18 cellular contexts compared by ENCODE assay signal in genomic region chr2:134727385-134727784, GRCh38. TPM values are rescaled to one million over a fixed set of nuclear protein-coding genes. Genes with fewer than 3 reads are reported as not detected.
A peak's percentile ranks its signal among the peaks of the same experiment; 100 is the strongest.
DNase-seq lines count a peak whose midpoint lies in the region; ATAC-seq, FAIRE-seq and TF ChIP-seq lines count a peak whose summit lies in the region.
"Had no signal": no experiment of that assay in that cellular context is flagged by ENCODE, and none has a peak within 500 bp of the region (broad histone marks: within the 10 kb centered on the region; RNA-seq: fewer than 3 reads in every experiment).

No MANE protein-coding gene starts in this region.

- DNase-seq in A172 (ENCODE audit: low spot score) = peak; percentile 76
- peak; percentile 86 for DNase-seq in RCC 7860 (ENCODE audit: low spot score)
- DNase-seq in mesenchymal stem cell = peak; percentile 40
- DNase-seq in NCI-H2029 treated with DMSO at 0.1 percent for 48 hours (lab: John Stamatoyannopoulos, UW) = no peak
- no peak for DNase-seq in erythroblast (lab: John Stamatoyannopoulos, UW)
- no peak for DNase-seq in DMS79 (lab: John Stamatoyannopoulos, UW)
- DNase-seq: activated CD4-positive, CD25-positive, alpha-beta regulatory T cell treated with anti-CD3 and anti-CD28 coated beads, Interleukin-2, amount 50 U/mL, for 72 hours; kidney; naive thymus-derived CD4-positive, alpha-beta T cell; NCI-H1417 treated with DMSO at 0.1 percent for 48 hours; NCI-H446; right lobe of liver; stomach; T-helper 1 cell had no signal

- H3K79me1 ChIP-seq in mesenchymal stem cell (replicated peaks; ENCODE audit: low read length, poor library complexity, severe bottlenecking) = no peaks in the 10 kb centered on the region

- H3K4me2 ChIP-seq in mesenchymal stem cell (ENCODE audit: low read length, poor library complexity, severe bottlenecking) = peak overlapping the region; percentile 14

- no peak for TF ChIP-seq POLR2A in erythroblast (IDR thresholded peaks at IDR 0.05; ENCODE audit: low read length)

- H3K14ac ChIP-seq in mesenchymal stem cell (ENCODE audit: low read length in 2 of 2) = no peak overlapping the region

- H3K27ac ChIP-seq in mesenchymal stem cell (ENCODE audit: low read length, poor library complexity, severe bottlenecking) = no peak overlapping the region
- H3K27ac ChIP-seq: right lobe of liver, stomach had no signal

- H3K9me3 ChIP-seq in mesenchymal stem cell (ENCODE audit: control insufficient read depth, low read length) = no peaks in the 10 kb centered on the region
- H3K9me3 ChIP-seq: right lobe of liver, stomach had no signal

- H2BK15ac ChIP-seq in mesenchymal stem cell (ENCODE audit: low read depth, poor library complexity, severe bottlenecking) = no peak overlapping the region

- H3K9ac ChIP-seq in mesenchymal stem cell (ENCODE audit: low read length) = no peak overlapping the region

- H3K4me3 ChIP-seq in mesenchymal stem cell (ENCODE audit: insufficient read depth in 1 of 2, low read depth in 1 of 2, low read length in 2 of 2) = no peak overlapping the region
- H3K4me3 ChIP-seq: right lobe of liver, stomach had no signal

- H3K27me3 ChIP-seq in mesenchymal stem cell (ENCODE audit: control insufficient read depth in 1 of 2, insufficient read depth in 1 of 2, low read length in 2 of 2) = peaks cover 0 to 16% of the 10 kb centered on the region in 2 experiments

- FAIRE-seq in RCC 7860 (lab: Jason Lieb, UNC) (peak; percentile 93), endometrium (lab: Jason Lieb, UNC) (peak; percentile 92)
- FAIRE-seq: A204.1, kidney had no signal

- no peak overlapping the region for H3K23ac ChIP-seq in mesenchymal stem cell (ENCODE audit: low read length in 2 of 2)

- no peak overlapping the region for H2BK120ac ChIP-seq in mesenchymal stem cell (ENCODE audit: low read depth, low read length)

- ATAC-seq in GM19351 (IDR thresholded peaks at IDR 0.05; ENCODE audit: unreplicated experiment) = no peak
- ATAC-seq: naive thymus-derived CD4-positive, alpha-beta T cell; Panc1; right lobe of liver had no signal

- no peak overlapping the region for H3K18ac ChIP-seq in mesenchymal stem cell (ENCODE audit: low read depth in 1 of 2, low read length in 2 of 2)

- H3K4me1 ChIP-seq in mesenchymal stem cell (ENCODE audit: control insufficient read depth, insufficient read depth, low read depth, low read length) = peaks cover 3% of the 10 kb centered on the region
- H3K4me1 ChIP-seq: right lobe of liver had no signal

- H2AFZ ChIP-seq in mesenchymal stem cell (ENCODE audit: low read depth, low read length) = no peak overlapping the region

- no peak overlapping the region for H4K8ac ChIP-seq in mesenchymal stem cell (ENCODE audit: low read length)

- no peak overlapping the region for H2BK5ac ChIP-seq in mesenchymal stem cell (ENCODE audit: low read depth, low read length, poor library complexity, severe bottlenecking)

- no peaks in the 10 kb centered on the region for H3K36me3 ChIP-seq in mesenchymal stem cell (ENCODE audit: control insufficient read depth in 1 of 2, insufficient read depth in 2 of 2, low read depth in 1 of 2, low read length in 2 of 2)
- H3K36me3 ChIP-seq: right lobe of liver, stomach had no signal

- no peak overlapping the region for H2BK12ac ChIP-seq in mesenchymal stem cell (ENCODE audit: low read length in 2 of 2)

- 76% methylated on average over 4 of the region's 4 CpGs for WGBS in mesenchymal stem cell

- H3K4ac ChIP-seq in mesenchymal stem cell (ENCODE audit: low read depth in 1 of 2, low read length in 2 of 2) = no peak overlapping the region

- no peak overlapping the region for H4K91ac ChIP-seq in mesenchymal stem cell (ENCODE audit: low read length)

- no peak overlapping the region for H2AK5ac ChIP-seq in mesenchymal stem cell (ENCODE audit: low read length, severe bottlenecking)

RNA-seq across cellular contexts. Expression of gene TMEM163, which starts 8.6 kb away (rescaled TPM):
- 0.43 and 0.91 TPM in 2 replicates for total RNA-seq in A172 (2014; rRNA removed; shearing (Covaris generic))
- 0.07 TPM for polyA plus RNA-seq in mesenchymal stem cell (2013, experiment 1 of 2)
- 0.05 TPM for polyA plus RNA-seq in mesenchymal stem cell (2013, experiment 2 of 2)

Comparison
In these comparisons a context has a peak if more than half of its experiments do, and no peak if none do; other contexts are left out.
1. DNase-seq: peak in A172 (single experiment), RCC 7860 (single experiment) and mesenchymal stem cell (single experiment); none in NCI-H2029 treated with DMSO at 0.1 percent for 48 hours (single experiment), erythroblast (0 of 2) and DMS79 (single experiment).